Comparison of ENCODE assay signal across 8 cellular contexts in genomic region chr19:47600246-47601179, GRCh38. TPM values are rescaled to one million over a fixed set of nuclear protein-coding genes. Genes with fewer than 3 reads are reported as not detected.
DNase-seq lines count a peak whose midpoint lies in the region; ATAC-seq, FAIRE-seq and TF ChIP-seq lines count a peak whose summit lies in the region.

No MANE protein-coding gene starts in this region.

- dilution Hi-C loops in keratinocyte (cut with MboI; ENCODE audit: extremely low pct_ligation_motif_present, low sequenced_read_pairs) = no loop called here

- H4K20me1 ChIP-seq in keratinocyte (ENCODE audit: control insufficient read depth, extremely low read depth, insufficient read depth, low read length) = no peaks in the 10 kb centered on the region

- peak overlapping the region; percentile 77 for H3K9ac ChIP-seq in keratinocyte (ENCODE audit: control insufficient read depth, extremely low read depth, insufficient read depth, low read length)

- no peaks in the 10 kb centered on the region for H3K9me1 ChIP-seq in keratinocyte (ENCODE audit: control insufficient read depth, extremely low read depth, insufficient read depth, low read length)

- H3K27me3 ChIP-seq in keratinocyte (ENCODE audit: control insufficient read depth, extremely low read depth, insufficient read depth, low read length) = no peaks in the 10 kb centered on the region

- H3K4me2 ChIP-seq in keratinocyte (ENCODE audit: control insufficient read depth, extremely low read depth, insufficient read depth, low read depth, low read length) = peak overlapping the region; percentile 94

- FAIRE-seq in keratinocyte (lab: Jason Lieb, UNC) = no peak

- no peaks in the 10 kb centered on the region for H3K79me2 ChIP-seq in keratinocyte (ENCODE audit: control insufficient read depth, insufficient read depth, low read length)

- peak overlapping the region; percentile 79 for H3K27ac ChIP-seq in keratinocyte (ENCODE audit: control insufficient read depth, insufficient read depth, low read length)

- peaks cover 19% of the 10 kb centered on the region for H3K4me1 ChIP-seq in keratinocyte (ENCODE audit: control insufficient read depth, extremely low read depth, insufficient read depth, low read length)

- H2AFZ ChIP-seq in keratinocyte (ENCODE audit: control insufficient read depth, low read length) = peak overlapping the region; percentile 90

- peak in 1 of 3 experiments; percentile 3 for TF ChIP-seq CTCF in keratinocyte (optimal IDR thresholded peaks at IDR 0.05 in 1 of 3, IDR thresholded peaks at IDR 0.05 in 1 of 3, conservative IDR thresholded peaks at IDR 0.05 in 1 of 3; ENCODE audit: extremely low read depth in 1 of 3, insufficient read depth in 2 of 3, low read length in 3 of 3)

- H3K9me3 ChIP-seq in keratinocyte (ENCODE audit: control insufficient read depth, low read depth, low read length) = no peaks in the 10 kb centered on the region

- peak; percentile 99 for DNase-seq in AG20443 (ENCODE audit: low spot score)
- DNase-seq in NCI-H446 (lab: John Stamatoyannopoulos, UW) = peak; percentile 99 to 100
- peak; percentile 97 to 98 for DNase-seq in cerebellar nuclear complex (lab: John Stamatoyannopoulos, UW)
- DNase-seq in keratinocyte (ENCODE audit: low read depth, low spot score) = peak; percentile 79
- DNase-seq in stimulated activated CD4-positive, alpha-beta T cell treated with anti-CD3 and anti-CD28 coated beads, Interleukin-12 subunit alpha, Interleukin-12 subunit beta, amount 100 ng/mL, for 48 hours (ENCODE audit: low read depth in 2 of 3, low spot score in 1 of 3) = peak; percentile 99 to 100 (median 99)

- ATAC-seq in GM19043 (IDR thresholded peaks at IDR 0.05; ENCODE audit: low read depth, unreplicated experiment) (peak; percentile 91), HG03354 (IDR thresholded peaks at IDR 0.05; ENCODE audit: poor library complexity, severe bottlenecking, unreplicated experiment) (peak; percentile 92)
- ATAC-seq in activated CD4-positive, CD25-positive, alpha-beta regulatory T cell treated with anti-CD3 and anti-CD28 coated beads, Interleukin-2, amount 50 U/mL, for 24 hours = peak; percentile 97 to 99

- no peaks in the 10 kb centered on the region for H3K36me3 ChIP-seq in keratinocyte (ENCODE audit: control insufficient read depth in 2 of 2, extremely low read depth in 1 of 2, insufficient read depth in 2 of 2, low read length in 2 of 2)

- peak overlapping the region; percentile 47 to 81 (median 78) for H3K4me3 ChIP-seq in keratinocyte (ENCODE audit: control insufficient read depth in 2 of 3, extremely low read depth in 1 of 3, insufficient read depth in 2 of 3, low read depth in 1 of 3, low read length in 3 of 3)

RNA-seq across cellular contexts. Expression of gene BICRA, which starts 8.4 kb away (rescaled TPM):
- polyA plus RNA-seq in keratinocyte = 0.28 to 0.50 TPM (median 0.42 TPM) in 3 replicates
- 1.0 TPM for polyA plus RNA-seq in keratinocyte (2011; ENCODE audit: low read depth)
- polyA plus RNA-seq in keratinocyte (2011; cell fraction: cytosol; rRNA removed) = 0.19 and 0.39 TPM in 2 replicates
- 5.0 and 5.1 TPM in 2 replicates for polyA plus RNA-seq in keratinocyte (2011; cell fraction: nucleus; rRNA removed)
- polyA plus RNA-seq in keratinocyte (2012; ENCODE audit: low replicate concordance) = 2.8 and 4.8 TPM in 2 replicates
- polyA minus RNA-seq in keratinocyte = 0.86 to 14.4 TPM (median 4.5 TPM) in 3 replicates
- 3.8 TPM for polyA minus RNA-seq in keratinocyte (2011; cell fraction: cytosol; rRNA and poly(A)+ RNA removed)
- 7.5 and 8.1 TPM in 2 replicates for polyA minus RNA-seq in keratinocyte (2011; cell fraction: nucleus; rRNA and poly(A)+ RNA removed)

RNA-seq across cellular contexts. Expression of gene ZNF541, which starts 27.6 kb away (rescaled TPM):
- polyA plus RNA-seq in keratinocyte = not detected in 3 replicates
- polyA plus RNA-seq in keratinocyte (2011; ENCODE audit: low read depth) = not detected
- not detected in 2 replicates for polyA plus RNA-seq in keratinocyte (2011; cell fraction: cytosol; rRNA removed)
- 0.04 TPM in 1 of 2 replicates, not detected in the other for polyA plus RNA-seq in keratinocyte (2011; cell fraction: nucleus; rRNA removed)
- 0.13 TPM in 1 of 2 replicates, not detected in the other for polyA plus RNA-seq in keratinocyte (2012; ENCODE audit: low replicate concordance)
- polyA minus RNA-seq in keratinocyte = not detected in 3 replicates
- polyA minus RNA-seq in keratinocyte (2011; cell fraction: cytosol; rRNA and poly(A)+ RNA removed) = not detected
- polyA minus RNA-seq in keratinocyte (2011; cell fraction: nucleus; rRNA and poly(A)+ RNA removed) = not detected in 2 replicates

Comparison
In these comparisons a context has a peak if more than half of its experiments do, and no peak if none do; other contexts are left out.
1. Peak in every context shown above with its lines: DNase-seq, ATAC-seq, H3K4me3 ChIP-seq and H3K27ac ChIP-seq.